Comparison of ENCODE assay signal across 1 cellular context in genomic region chr5:57414857-57415256, GRCh38.
TF ChIP-seq lines count a peak whose summit lies in the region.

No MANE protein-coding gene starts in this region.

TF ChIP-seq in IMR-90, 13 proteins besides CTCF, POLR2A, EP300 and RAD21 (continued from another document):
- TF ChIP-seq USF2 (IDR thresholded peaks at IDR 0.05; ENCODE audit: low read depth, low read length) (no peak), CHD1 (IDR thresholded peaks at IDR 0.05; ENCODE audit: low read depth, low read length) (no peak), NFE2L2 (IDR thresholded peaks at IDR 0.05; ENCODE audit: low read depth, low read length) (no peak), ELK1 (IDR thresholded peaks at IDR 0.05; ENCODE audit: borderline replicate concordance, low read depth, low read length) (no peak)
TF ChIP-seq in IMR-90: peak in this region for 0.
